Comparison of ENCODE assay signal across 34 cellular contexts in the genomic region with DNA sequence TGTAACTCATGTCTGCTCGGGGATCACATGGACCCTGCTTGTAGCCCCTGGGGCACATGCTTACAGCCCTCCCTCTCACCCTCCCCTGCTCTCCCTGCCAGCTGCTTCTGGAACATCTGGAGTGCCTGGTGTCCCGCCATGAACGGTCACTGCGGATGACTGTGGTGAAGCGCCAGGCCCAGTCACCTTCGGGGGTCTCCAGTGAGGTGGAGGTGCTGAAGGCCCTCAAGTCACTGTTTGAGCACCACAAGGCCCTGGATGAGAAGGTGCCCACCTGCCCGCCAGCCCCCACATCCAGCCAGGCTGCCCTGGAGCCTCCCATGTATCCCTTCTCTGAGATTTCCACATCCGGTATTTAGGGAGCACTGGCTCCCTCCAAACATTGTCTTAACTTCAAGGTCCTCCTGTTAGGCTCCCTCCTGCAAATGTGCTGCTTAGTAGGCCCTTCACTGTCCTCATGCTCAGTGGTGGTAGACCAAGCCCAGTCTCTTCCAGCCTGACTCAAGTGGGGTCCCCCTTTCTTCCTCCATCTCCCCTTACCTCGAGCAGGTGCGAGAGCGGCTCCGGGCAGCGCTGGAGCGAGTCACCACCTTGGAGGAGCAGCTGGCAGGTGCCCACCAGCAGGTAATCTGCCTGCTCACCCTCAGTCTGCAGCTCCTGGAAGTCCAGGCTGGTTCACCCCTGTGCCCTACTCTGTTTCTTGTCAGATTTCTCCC. TPM values are rescaled to one million over a fixed set of nuclear protein-coding genes. Genes with fewer than 3 reads are reported as not detected.
"Had no signal": no experiment of that assay in that cellular context is flagged by ENCODE, and none has a peak within 500 bp of the region (broad histone marks: within the 10 kb centered on the region; RNA-seq: fewer than 3 reads in every experiment).

No MANE protein-coding gene starts in this region.

- H3K27ac Mint-ChIP-seq: mesothelial cell of epicardium; naive B cell; natural killer cell; stimulated activated memory B cell treated with anti-CD40 and anti-IgM and Interleukin-4, amounts not matched to agents 10 μg/mL and 1 μg/mL and 100 μg/mL, for 72 hours had no signal

- FAIRE-seq: small intestine had no signal

- H2AFZ ChIP-seq: hepatocyte had no signal

- H3K4me1 ChIP-seq: lower lobe of right lung, prostate gland, testis, thyroid gland, upper lobe of left lung, vagina had no signal

- ATAC-seq: heart right ventricle; left cardiac atrium; left lobe of liver; lower lobe of right lung; natural killer cell; right cardiac atrium; stimulated activated memory B cell treated with anti-CD40 and anti-IgM and Interleukin-4, amounts not matched to agents 10 μg/mL and 1 μg/mL and 100 μg/mL, for 72 hours; stimulated activated naive CD8-positive, alpha-beta T cell treated with anti-CD3 and anti-CD28 coated beads, Interleukin-15, amount 100 ng/mL, for 72 hours had no signal

- H3K9me3 ChIP-seq: heart right ventricle, lower lobe of right lung, prostate gland, sigmoid colon, spleen, testis, thyroid gland, transverse colon, upper lobe of left lung, vagina had no signal

- H3K79me2 ChIP-seq: hepatocyte had no signal

- DNase-seq: heart right ventricle; islet precursor cell; kidney glomerular epithelial cell; left cardiac atrium; lower lobe of right lung; mammary epithelial cell; mesenchymal stem cell; naive B cell; natural killer cell; nucleus accumbens; retina; right cardiac atrium; sigmoid colon; small intestine; spleen; stimulated activated CD4-positive, alpha-beta T cell treated with anti-CD3 and anti-CD28 coated beads, Interleukin-4, amount 100 ng/mL, for 24 hours; stimulated activated naive CD4-positive, alpha-beta T cell treated with Interleukin-2 at 50 U/mL for 16 hours; stimulated activated naive CD8-positive, alpha-beta T cell treated with anti-CD3 and anti-CD28 coated beads, Interleukin-15, amount 100 ng/mL, for 72 hours; substantia nigra; testis; thyroid gland; transverse colon; upper lobe of left lung had no signal

- H3K36me3 Mint-ChIP-seq: naive B cell; natural killer cell; stimulated activated memory B cell treated with anti-CD40 and anti-IgM and Interleukin-4, amounts not matched to agents 10 μg/mL and 1 μg/mL and 100 μg/mL, for 72 hours had no signal

- H3K4me3 ChIP-seq: heart right ventricle, hepatocyte, lower lobe of right lung, prostate gland, sigmoid colon, spleen, testis, thyroid gland, transverse colon, upper lobe of left lung, vagina had no signal

- H3K4me2 ChIP-seq: hepatocyte had no signal

- H3K27me3 ChIP-seq: heart right ventricle, hepatocyte, sigmoid colon, testis, thyroid gland, upper lobe of left lung, vagina had no signal

- H3K9me3 Mint-ChIP-seq: mesothelial cell of epicardium; naive B cell; natural killer cell; stimulated activated memory B cell treated with anti-CD40 and anti-IgM and Interleukin-4, amounts not matched to agents 10 μg/mL and 1 μg/mL and 100 μg/mL, for 72 hours; stimulated activated naive CD8-positive, alpha-beta T cell treated with anti-CD3 and anti-CD28 coated beads, Interleukin-15, amount 100 ng/mL, for 72 hours had no signal

- H3K27ac ChIP-seq: heart right ventricle, hepatocyte, lower lobe of right lung, prostate gland, sigmoid colon, spleen, testis, thyroid gland, transverse colon, upper lobe of left lung, vagina had no signal

- H3K36me3 ChIP-seq: lower lobe of right lung, prostate gland, spleen, thyroid gland, transverse colon, upper lobe of left lung, vagina had no signal

- H3K4me3 Mint-ChIP-seq: mesothelial cell of epicardium; naive B cell; natural killer cell; stimulated activated memory B cell treated with anti-CD40 and anti-IgM and Interleukin-4, amounts not matched to agents 10 μg/mL and 1 μg/mL and 100 μg/mL, for 72 hours; stimulated activated naive CD8-positive, alpha-beta T cell treated with anti-CD3 and anti-CD28 coated beads, Interleukin-15, amount 100 ng/mL, for 72 hours had no signal

RNA-seq across cellular contexts. Expression of a gene that starts 41.8 kb away (rescaled TPM):
- total RNA-seq: heart right ventricle, hepatocyte, left cardiac atrium, left lobe of liver, liver, lower lobe of right lung, mammary epithelial cell, mesothelial cell of epicardium, mononuclear cell, natural killer cell, osteocyte, right cardiac atrium, sigmoid colon, spleen, thyroid gland, transverse colon, upper lobe of left lung, vagina had no signal
- polyA plus RNA-seq: hepatocyte, liver, mammary epithelial cell, neural cell, right cardiac atrium, sigmoid colon, small intestine, spleen, urinary bladder had no signal
